In genomic region chr13:39916330-39916729, GRCh38 we compare ENCODE assay signal across 25 cellular contexts.
"Had no signal": no experiment of that assay in that cellular context is flagged by ENCODE, and none has a peak within 500 bp of the region (broad histone marks: within the 10 kb centered on the region; RNA-seq: fewer than 3 reads in every experiment).

No MANE protein-coding gene starts in this region.

- H3K4me1 ChIP-seq: body of pancreas, pancreas, psoas muscle, spleen, testis, transverse colon had no signal

- H3K4me3 ChIP-seq: body of pancreas, esophagus squamous epithelium, pancreas, psoas muscle, right atrium auricular region, spleen, testis, transverse colon had no signal

- H3K36me3 ChIP-seq: esophagus squamous epithelium, pancreas, right atrium auricular region, spleen, transverse colon had no signal

- H3K27ac Mint-ChIP-seq: activated B cell treated with CpG ODN at 0.5 μM for 24 hours; activated CD8-positive, alpha-beta T cell treated with anti-CD3 and anti-CD28 coated beads for 36 hours; activated naive CD4-positive, alpha-beta T cell treated with anti-CD3 and anti-CD28 coated beads, Interleukin-2, amount 50 U/mL, for 72 hours; memory B cell; naive thymus-derived CD4-positive, alpha-beta T cell had no signal

- DNase-seq: activated B cell treated with CpG ODN at 0.5 μM for 24 hours; activated CD4-positive, alpha-beta T cell treated with anti-CD3 and anti-CD28 coated beads, Interleukin-2, amount 50 U/mL, for 1 hour; activated CD8-positive, alpha-beta T cell treated with anti-CD3 and anti-CD28 coated beads for 36 hours; activated naive CD4-positive, alpha-beta T cell; activated T-cell treated with anti-CD3 and anti-CD28 coated beads, Interleukin-2, amount 50 U/mL, for 48 hours; aorta; body of pancreas; caudate nucleus; esophagus squamous epithelium; head of caudate nucleus; hippocampal formation; kidney; midbrain; naive thymus-derived CD4-positive, alpha-beta T cell; pancreas; psoas muscle; spleen; stimulated activated CD4-positive, alpha-beta T cell treated with anti-CD3 and anti-CD28 coated beads, Interleukin-2, amount 100 ng/mL, for 48 hours; stimulated activated naive CD8-positive, alpha-beta T cell treated with anti-CD3 and anti-CD28 coated beads, Interleukin-15, Interleukin-2, amounts not matched to agents 100 U/mL and 50 U/mL, for 24 hours; T-helper 2 cell; testis; transverse colon had no signal

- H3K36me3 Mint-ChIP-seq: memory B cell had no signal

- H3K27me3 ChIP-seq: body of pancreas, esophagus squamous epithelium, pancreas, right atrium auricular region, spleen, testis, transverse colon had no signal

- H3K9me3 ChIP-seq: body of pancreas, pancreas, psoas muscle, testis, transverse colon had no signal

- H3K9me3 Mint-ChIP-seq: activated CD8-positive, alpha-beta T cell treated with anti-CD3 and anti-CD28 coated beads for 36 hours; memory B cell had no signal

- H3K27ac ChIP-seq: body of pancreas, esophagus squamous epithelium, pancreas, psoas muscle, right atrium auricular region, spleen, testis, transverse colon had no signal

- H3K4me1 Mint-ChIP-seq: activated B cell treated with CpG ODN at 0.5 μM for 24 hours had no signal

- H3K4me3 Mint-ChIP-seq: activated B cell treated with CpG ODN at 0.5 μM for 24 hours; activated CD8-positive, alpha-beta T cell treated with anti-CD3 and anti-CD28 coated beads for 36 hours; memory B cell; naive thymus-derived CD4-positive, alpha-beta T cell had no signal
